10 cellular contexts compared by ENCODE assay signal in the genomic region with DNA sequence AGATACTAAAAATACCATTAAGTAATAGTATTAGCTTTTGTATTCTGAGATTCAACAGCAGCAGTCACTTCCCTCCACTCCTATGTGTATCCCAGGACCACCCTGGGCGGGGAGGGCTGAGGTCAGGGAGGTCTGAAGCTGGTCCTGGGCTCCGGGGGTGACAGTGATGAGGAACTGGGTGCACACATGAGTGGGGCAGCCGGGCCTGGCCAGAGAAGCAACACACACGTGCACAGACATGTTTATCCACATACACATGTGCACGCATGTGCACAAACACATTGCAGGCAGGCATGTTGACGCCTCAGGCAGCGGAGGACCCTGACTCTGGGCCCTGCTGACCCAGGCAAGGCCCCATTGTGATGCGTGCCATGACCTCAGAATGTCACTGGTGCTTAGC. TPM values are rescaled to one million over a fixed set of nuclear protein-coding genes. Genes with fewer than 3 reads are reported as not detected.
DNase-seq lines count a peak whose midpoint lies in the region; ATAC-seq, FAIRE-seq and TF ChIP-seq lines count a peak whose summit lies in the region.
"Not testable (repeated sequence)": the region's sequence is repeated elsewhere in the genome, so short reads cannot be mapped to it uniquely, and the experiment has no call there.
"Had no signal": no experiment of that assay in that cellular context is flagged by ENCODE, and none has a peak within 500 bp of the region (broad histone marks: within the 10 kb centered on the region; RNA-seq: fewer than 3 reads in every experiment).

No MANE protein-coding gene starts in this region.

- peak; percentile 1 for DNase-seq in activated CD4-positive, alpha-beta T cell treated with anti-CD3 and anti-CD28 coated beads for 36 hours
- DNase-seq in colonic mucosa (peak; percentile 3), islet precursor cell (peak; percentile 40), sciatic nerve (ENCODE audit: low spot score) (peak; percentile 25), type B pancreatic cell (ENCODE audit: extremely low spot score, unreplicated experiment) (peak; percentile 52)
- not testable (repeated sequence) for DNase-seq in HepG2 (ENCODE audit: low spot score); neural crest cell (ENCODE audit: low read depth, low spot score)

- H3K79me2 ChIP-seq in HepG2 (ENCODE audit: insufficient read depth, low read length) = not testable (repeated sequence)

- not testable (repeated sequence) for H3K36me3 ChIP-seq in colonic mucosa; HepG2 (replicated peaks in 1 of 2; ENCODE audit: control insufficient read depth in 1 of 2, insufficient read depth in 2 of 2, low read length in 2 of 2)

- not testable (repeated sequence) for TF ChIP-seq EP300 in HepG2 (IDR thresholded peaks at IDR 0.05; ENCODE audit: low read depth in 2 of 2, low read length in 2 of 2); HepG2 (CRISPR knock-in tag; IDR thresholded peaks at IDR 0.05; ENCODE audit: borderline replicate concordance)

- not testable (repeated sequence) for ATAC-seq in activated CD4-positive, alpha-beta T cell treated with anti-CD3 and anti-CD28 coated beads for 36 hours; HepG2; sciatic nerve

- not testable (repeated sequence) for H2AFZ ChIP-seq in HepG2 (ENCODE audit: low read length)

- BruUV-seq in HepG2 (replicated peaks; lab: Mats Ljungman, UMichigan) = not testable (repeated sequence)

- WGBS in HepG2 (ENCODE audit: low lambda C conversion rate) = 33% methylated on average over 6 of the region's 8 CpGs

- peaks cover 22% of the 10 kb centered on the region for H3K27me3 Mint-ChIP-seq in activated CD4-positive, alpha-beta T cell treated with anti-CD3 and anti-CD28 coated beads for 36 hours
- H3K27me3 Mint-ChIP-seq in neural crest cell (ENCODE audit: low read depth) = not testable (repeated sequence)
- H3K27me3 Mint-ChIP-seq in type B pancreatic cell = peaks cover 26% of the 10 kb centered on the region

- FAIRE-seq in HepG2 (lab: Jason Lieb, UNC) = not testable (repeated sequence)

- not testable (repeated sequence) for H3K27ac Mint-ChIP-seq in activated CD4-positive, alpha-beta T cell treated with anti-CD3 and anti-CD28 coated beads for 36 hours; type B pancreatic cell
- peak overlapping the region; percentile 12 for H3K27ac Mint-ChIP-seq in neural crest cell (ENCODE audit: unreplicated experiment)

- POLR2A ChIA-PET in activated CD4-positive, alpha-beta T cell treated with anti-CD3 and anti-CD28 coated beads for 36 hours (lab: Charles Lee); HepG2 (lab: Yijun Ruan, JAX): not testable (repeated sequence)

- H4K20me1 ChIP-seq in HepG2 (ENCODE audit: insufficient read depth, low read length) = not testable (repeated sequence)

- not testable (repeated sequence) for TF ChIP-seq POLR2A in HepG2 (IDR thresholded peaks at IDR 0.05; ENCODE audit: insufficient read depth in 1 of 2, low read depth in 2 of 2, low read length in 2 of 2)

- H3K27me3 ChIP-seq in colonic mucosa = not testable (repeated sequence)
- peaks cover 0 to 12% of the 10 kb centered on the region in 2 experiments; a peak in 3 of 5 replicates for H3K27me3 ChIP-seq in HepG2 (ENCODE audit: control insufficient read depth in 1 of 2, insufficient read depth in 2 of 2, low read length in 2 of 2)

- intact Hi-C loops in activated CD4-positive, alpha-beta T cell treated with anti-CD3 and anti-CD28 coated beads for 36 hours (cut with DNase I, micrococcal nuclease); colonic mucosa (cut with DNase I); HepG2 (cut with micrococcal nuclease; ENCODE audit: unreplicated experiment); sciatic nerve (cut with DNase I): not testable (repeated sequence)

- not testable (repeated sequence) for H3K4me2 ChIP-seq in HepG2 (ENCODE audit: low read depth, low read length)

- not testable (repeated sequence) for H3K36me3 Mint-ChIP-seq in activated CD4-positive, alpha-beta T cell treated with anti-CD3 and anti-CD28 coated beads for 36 hours (ENCODE audit: low read depth); neural crest cell (ENCODE audit: low read depth); type B pancreatic cell

- not testable (repeated sequence) for H3K4me1 Mint-ChIP-seq in activated CD4-positive, alpha-beta T cell treated with anti-CD3 and anti-CD28 coated beads for 36 hours; neural crest cell; type B pancreatic cell (ENCODE audit: unreplicated experiment)

- not testable (repeated sequence) for H3K27ac ChIP-seq in colonic mucosa; HepG2 (ENCODE audit: extremely low read length, insufficient read depth, low read length)

- not testable (repeated sequence) for H3K4me3 ChIP-seq in colonic mucosa; HepG2 (replicated peaks in 1 of 3; ENCODE audit: insufficient read depth in 1 of 3, low read depth in 2 of 3, low read length in 3 of 3)

- not testable (repeated sequence) for H3K9me3 ChIP-seq in colonic mucosa; HepG2 (ENCODE audit: low read length)

- H3K4me3 Mint-ChIP-seq in activated CD4-positive, alpha-beta T cell treated with anti-CD3 and anti-CD28 coated beads for 36 hours; neural crest cell; type B pancreatic cell: not testable (repeated sequence)

- not testable (repeated sequence) for TF ChIP-seq RAD21 in HepG2 (CRISPR knock-in tag; IDR thresholded peaks at IDR 0.05)

- not testable (repeated sequence) for TF ChIP-seq CTCF in colonic mucosa (IDR thresholded peaks at IDR 0.05); HepG2 (CRISPR knock-in tag; IDR thresholded peaks at IDR 0.05); neural crest cell (conservative IDR thresholded peaks at IDR 0.05); type B pancreatic cell (conservative IDR thresholded peaks at IDR 0.05)

- in situ Hi-C loops in HepG2 (cut with HindIII; ENCODE audit: extremely low pct_ligation_motif_present, low pct_unique_long_range_greater_than_20kb) = not testable (repeated sequence)

- not testable (repeated sequence) for H3K9me3 Mint-ChIP-seq in activated CD4-positive, alpha-beta T cell treated with anti-CD3 and anti-CD28 coated beads for 36 hours (ENCODE audit: low read depth); neural crest cell; type B pancreatic cell

- CTCF ChIA-PET in activated CD4-positive, alpha-beta T cell treated with anti-CD3 and anti-CD28 coated beads for 36 hours (lab: Charles Lee) = interaction anchor here (1.1 kb wide), 1 partner anchor 99 kb away, joined by 3 read pairs; no protein-coding TSS in a partner anchor
- CTCF ChIA-PET in HepG2 (lab: Yijun Ruan, JAX; ENCODE audit: low intra/inter-chr PET ratio, low total read pairs) = not testable (repeated sequence)

- H3K4me1 ChIP-seq in colonic mucosa; HepG2 (ENCODE audit: insufficient read depth, low read length): not testable (repeated sequence)

- H3K9ac ChIP-seq in colonic mucosa (ENCODE audit: low read depth in 2 of 2, low read length in 2 of 2); HepG2 (ENCODE audit: insufficient read depth, low read depth, low read length): not testable (repeated sequence)

RNA-seq across cellular contexts. Expression of gene USP6, which starts 12.6 kb away (rescaled TPM):
- under 1 TPM in 1 of 2 experiments, not detected in 1; 0.07 TPM for total RNA-seq in activated CD4-positive, alpha-beta T cell treated with anti-CD3 and anti-CD28 coated beads for 36 hours
- total RNA-seq in colonic mucosa (under 1 TPM in 1 of 2 donors, not detected in 1; 0.13 TPM), HepG2 (2016; rRNA removed; fragmentation: Illumina TruSeq; extraction: Trizol) (0.04 TPM in 2 replicates), neural crest cell (0.26 and 0.30 TPM in 2 replicates), sciatic nerve (0.31 TPM), type B pancreatic cell (ENCODE audit: low replicate concordance) (0.07 and 0.22 TPM in 2 replicates)
- not detected in 2 replicates for total RNA-seq in HepG2 (2016; cell fraction: cytosol; rRNA removed; fragmentation: Illumina TruSeq; extraction: Trizol; ENCODE audit: low read depth)
- 0.04 TPM in 2 replicates for total RNA-seq in HepG2 (2016; cell fraction: insoluble cytoplasmic fraction; rRNA removed; fragmentation: Illumina TruSeq; extraction: Trizol)
- total RNA-seq in HepG2 (2016; cell fraction: membrane; rRNA removed; fragmentation: Illumina TruSeq; extraction: Trizol) = 0.03 TPM in 1 of 2 replicates, not detected in the other
- total RNA-seq in HepG2 (2016; cell fraction: nucleus; rRNA removed; fragmentation: Illumina TruSeq; extraction: Trizol) = not detected in 2 replicates
- polyA plus RNA-seq in HepG2 (2011; rRNA removed) = not detected in 2 replicates
- not detected in 2 replicates for polyA plus RNA-seq in HepG2 (2011; cell fraction: cytosol; rRNA removed)
- polyA plus RNA-seq in HepG2 (2011; cell fraction: nucleus; rRNA removed) = 0.03 TPM in 1 of 2 replicates, not detected in the other
- 0.07 and 0.09 TPM in 2 replicates for polyA plus RNA-seq in HepG2 (2012)
- 0.01 TPM in 1 of 2 replicates, not detected in the other for polyA plus RNA-seq in HepG2 (2016; cell fraction: cytosol; fragmentation: Illumina TruSeq; extraction: Trizol; ENCODE audit: low read depth)
- 0.07 and 0.09 TPM in 2 replicates for polyA plus RNA-seq in HepG2 (2016; cell fraction: insoluble cytoplasmic fraction; fragmentation: Illumina TruSeq; extraction: Trizol; ENCODE audit: low read depth)
- 0.02 and 0.05 TPM in 2 replicates for polyA plus RNA-seq in HepG2 (2016; cell fraction: membrane; fragmentation: Illumina TruSeq; extraction: Trizol; ENCODE audit: low read depth)
- polyA plus RNA-seq in HepG2 (2016; cell fraction: nucleus; fragmentation: Illumina TruSeq; extraction: Trizol; ENCODE audit: insufficient read depth, low read depth) = 0.13 and 0.14 TPM in 2 replicates
- 0.02 TPM in 1 of 2 replicates, not detected in the other for polyA minus RNA-seq in HepG2 (2011; rRNA and poly(A)+ RNA removed; ENCODE audit: low replicate concordance)
- not detected in 2 replicates for polyA minus RNA-seq in HepG2 (2011; cell fraction: cytosol; rRNA and poly(A)+ RNA removed)
- not detected in 2 replicates for polyA minus RNA-seq in HepG2 (2011; cell fraction: nucleus; rRNA and poly(A)+ RNA removed)
- total RNA-seq: A172, Calu3 had no signal
- polyA plus RNA-seq: BJ had no signal

RNA-seq across cellular contexts. Expression of gene ZNF232, which starts 16.7 kb away (rescaled TPM):
- 10 to 100 TPM; 16.1 to 16.2 TPM for total RNA-seq in activated CD4-positive, alpha-beta T cell treated with anti-CD3 and anti-CD28 coated beads for 36 hours
- total RNA-seq in colonic mucosa (10 to 100 TPM in 1 of 2 donors, 1 to 10 TPM in 1; 8.0 to 10.9 TPM), HepG2 (2016; rRNA removed; fragmentation: Illumina TruSeq; extraction: Trizol) (28.7 and 35.4 TPM in 2 replicates), neural crest cell (41.9 and 43.9 TPM in 2 replicates), sciatic nerve (10.0 TPM), type B pancreatic cell (ENCODE audit: low replicate concordance) (16.2 and 25.8 TPM in 2 replicates)
- total RNA-seq in HepG2 (2016; cell fraction: cytosol; rRNA removed; fragmentation: Illumina TruSeq; extraction: Trizol; ENCODE audit: low read depth) = 13.3 and 13.6 TPM in 2 replicates
- total RNA-seq in HepG2 (2016; cell fraction: insoluble cytoplasmic fraction; rRNA removed; fragmentation: Illumina TruSeq; extraction: Trizol) = 29.8 and 36.0 TPM in 2 replicates
- total RNA-seq in HepG2 (2016; cell fraction: membrane; rRNA removed; fragmentation: Illumina TruSeq; extraction: Trizol) = 26.1 and 26.5 TPM in 2 replicates
- 22.6 and 26.3 TPM in 2 replicates for total RNA-seq in HepG2 (2016; cell fraction: nucleus; rRNA removed; fragmentation: Illumina TruSeq; extraction: Trizol)
- 7.8 and 9.2 TPM in 2 replicates for polyA plus RNA-seq in HepG2 (2011; rRNA removed)
- polyA plus RNA-seq in HepG2 (2011; cell fraction: cytosol; rRNA removed) = 7.4 TPM in 2 replicates
- polyA plus RNA-seq in HepG2 (2011; cell fraction: nucleus; rRNA removed) = 9.1 and 10.7 TPM in 2 replicates
- 10.0 and 10.9 TPM in 2 replicates for polyA plus RNA-seq in HepG2 (2012)
- 8.9 and 10.2 TPM in 2 replicates for polyA plus RNA-seq in HepG2 (2016; cell fraction: cytosol; fragmentation: Illumina TruSeq; extraction: Trizol; ENCODE audit: low read depth)
- polyA plus RNA-seq in HepG2 (2016; cell fraction: insoluble cytoplasmic fraction; fragmentation: Illumina TruSeq; extraction: Trizol; ENCODE audit: low read depth) = 28.1 and 28.6 TPM in 2 replicates
- polyA plus RNA-seq in HepG2 (2016; cell fraction: membrane; fragmentation: Illumina TruSeq; extraction: Trizol; ENCODE audit: low read depth) = 15.0 and 17.3 TPM in 2 replicates
- 30.1 and 30.5 TPM in 2 replicates for polyA plus RNA-seq in HepG2 (2016; cell fraction: nucleus; fragmentation: Illumina TruSeq; extraction: Trizol; ENCODE audit: insufficient read depth, low read depth)
- 3.9 and 8.3 TPM in 2 replicates for polyA minus RNA-seq in HepG2 (2011; rRNA and poly(A)+ RNA removed; ENCODE audit: low replicate concordance)
- 2.6 and 6.2 TPM in 2 replicates for polyA minus RNA-seq in HepG2 (2011; cell fraction: cytosol; rRNA and poly(A)+ RNA removed)
- polyA minus RNA-seq in HepG2 (2011; cell fraction: nucleus; rRNA and poly(A)+ RNA removed) = 7.5 and 10.1 TPM in 2 replicates
- total RNA-seq: A172 had no signal

RNA-seq across cellular contexts. Expression of gene ZFP3, which starts 50.1 kb away (rescaled TPM):
- 1 to 10 TPM; 2.2 to 2.8 TPM for total RNA-seq in activated CD4-positive, alpha-beta T cell treated with anti-CD3 and anti-CD28 coated beads for 36 hours
- 1 to 10 TPM; 6.2 to 6.3 TPM for total RNA-seq in colonic mucosa
- total RNA-seq in HepG2 (2016; rRNA removed; fragmentation: Illumina TruSeq; extraction: Trizol) = not detected in 2 replicates
- total RNA-seq in HepG2 (2016; cell fraction: cytosol; rRNA removed; fragmentation: Illumina TruSeq; extraction: Trizol; ENCODE audit: low read depth) = not detected in 2 replicates
- total RNA-seq in HepG2 (2016; cell fraction: insoluble cytoplasmic fraction; rRNA removed; fragmentation: Illumina TruSeq; extraction: Trizol) = not detected in 2 replicates
- total RNA-seq in HepG2 (2016; cell fraction: membrane; rRNA removed; fragmentation: Illumina TruSeq; extraction: Trizol) = not detected in 2 replicates
- not detected in 2 replicates for total RNA-seq in HepG2 (2016; cell fraction: nucleus; rRNA removed; fragmentation: Illumina TruSeq; extraction: Trizol)
- not detected in 2 replicates for polyA plus RNA-seq in HepG2 (2011; rRNA removed)
- polyA plus RNA-seq in HepG2 (2011; cell fraction: cytosol; rRNA removed) = not detected in 2 replicates
- not detected in 2 replicates for polyA plus RNA-seq in HepG2 (2011; cell fraction: nucleus; rRNA removed)
- not detected in 2 replicates for polyA plus RNA-seq in HepG2 (2012)
- not detected in 2 replicates for polyA plus RNA-seq in HepG2 (2016; cell fraction: cytosol; fragmentation: Illumina TruSeq; extraction: Trizol; ENCODE audit: low read depth)
- not detected in 2 replicates for polyA plus RNA-seq in HepG2 (2016; cell fraction: insoluble cytoplasmic fraction; fragmentation: Illumina TruSeq; extraction: Trizol; ENCODE audit: low read depth)
- polyA plus RNA-seq in HepG2 (2016; cell fraction: membrane; fragmentation: Illumina TruSeq; extraction: Trizol; ENCODE audit: low read depth) = not detected in 2 replicates
- not detected in 2 replicates for polyA plus RNA-seq in HepG2 (2016; cell fraction: nucleus; fragmentation: Illumina TruSeq; extraction: Trizol; ENCODE audit: insufficient read depth, low read depth)
- not detected in 2 replicates for polyA minus RNA-seq in HepG2 (2011; rRNA and poly(A)+ RNA removed; ENCODE audit: low replicate concordance)
- not detected in 2 replicates for polyA minus RNA-seq in HepG2 (2011; cell fraction: cytosol; rRNA and poly(A)+ RNA removed)
- not detected in 2 replicates for polyA minus RNA-seq in HepG2 (2011; cell fraction: nucleus; rRNA and poly(A)+ RNA removed)
- 0.11 and 0.12 TPM in 2 replicates for total RNA-seq in neural crest cell
- 6.6 TPM for total RNA-seq in sciatic nerve
- 0.53 and 2.3 TPM in 2 replicates for total RNA-seq in type B pancreatic cell (ENCODE audit: low replicate concordance)
- total RNA-seq: Calu3 had no signal
